In the genomic region with DNA sequence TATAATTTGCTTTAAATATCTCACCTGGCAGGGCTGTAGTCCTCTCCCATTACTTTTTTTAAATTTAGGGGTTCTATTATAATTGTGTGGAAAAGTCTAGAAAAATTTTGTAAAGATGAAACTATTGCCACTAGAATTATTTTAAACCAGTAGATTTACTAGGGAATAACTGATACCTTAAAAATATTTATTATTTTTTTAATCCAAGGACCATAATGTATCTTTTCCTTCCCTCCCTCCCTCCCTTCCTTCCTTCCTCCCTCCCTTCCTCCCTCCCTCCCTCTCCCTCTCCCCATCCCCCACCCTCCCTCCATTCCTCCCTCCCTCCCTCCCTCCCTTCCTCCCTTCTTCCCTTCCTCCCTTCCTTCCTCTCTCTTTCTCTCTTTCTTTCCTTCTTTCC, we compare ENCODE assay signal across 1 cellular context.
A peak's percentile ranks its signal among the peaks of the same experiment; 100 is the strongest.
TF ChIP-seq lines count a peak whose summit lies in the region.

No MANE protein-coding gene starts in this region.

TF ChIP-seq in HepG2, 621 proteins besides CTCF, POLR2A, EP300 and RAD21 (continued from another document):
- TF ChIP-seq, protein P1, sequence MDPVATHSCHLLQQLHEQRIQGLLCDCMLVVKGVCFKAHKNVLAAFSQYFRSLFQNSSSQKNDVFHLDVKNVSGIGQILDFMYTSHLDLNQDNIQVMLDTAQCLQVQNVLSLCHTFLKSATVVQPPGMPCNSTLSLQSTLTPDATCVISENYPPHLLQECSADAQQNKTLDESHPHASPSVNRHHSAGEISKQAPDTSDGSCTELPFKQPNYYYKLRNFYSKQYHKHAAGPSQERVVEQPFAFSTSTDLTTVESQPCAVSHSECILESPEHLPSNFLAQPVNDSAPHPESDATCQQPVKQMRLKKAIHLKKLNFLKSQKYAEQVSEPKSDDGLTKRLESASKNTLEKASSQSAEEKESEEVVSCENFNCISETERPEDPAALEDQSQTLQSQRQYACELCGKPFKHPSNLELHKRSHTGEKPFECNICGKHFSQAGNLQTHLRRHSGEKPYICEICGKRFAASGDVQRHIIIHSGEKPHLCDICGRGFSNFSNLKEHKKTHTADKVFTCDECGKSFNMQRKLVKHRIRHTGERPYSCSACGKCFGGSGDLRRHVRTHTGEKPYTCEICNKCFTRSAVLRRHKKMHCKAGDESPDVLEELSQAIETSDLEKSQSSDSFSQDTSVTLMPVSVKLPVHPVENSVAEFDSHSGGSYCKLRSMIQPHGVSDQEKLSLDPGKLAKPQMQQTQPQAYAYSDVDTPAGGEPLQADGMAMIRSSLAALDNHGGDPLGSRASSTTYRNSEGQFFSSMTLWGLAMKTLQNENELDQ (CRISPR knock-in tag; IDR thresholded peaks at IDR 0.05; ENCODE audit: borderline replicate concordance) = no peak
- TF ChIP-seq ZNF772 (CRISPR knock-in tag; IDR thresholded peaks at IDR 0.05) (no peak), BHLHE40 (IDR thresholded peaks at IDR 0.05; ENCODE audit: low read length) (no peak), HNRNPK (IDR thresholded peaks at IDR 0.05; ENCODE audit: low read depth, low read length, poor library complexity, severe bottlenecking) (peak; percentile 73), TARDBP (CRISPR knock-in tag; IDR thresholded peaks at IDR 0.05) (no peak)
